ENCODE assay signal across 28 cellular contexts in the genomic region with DNA sequence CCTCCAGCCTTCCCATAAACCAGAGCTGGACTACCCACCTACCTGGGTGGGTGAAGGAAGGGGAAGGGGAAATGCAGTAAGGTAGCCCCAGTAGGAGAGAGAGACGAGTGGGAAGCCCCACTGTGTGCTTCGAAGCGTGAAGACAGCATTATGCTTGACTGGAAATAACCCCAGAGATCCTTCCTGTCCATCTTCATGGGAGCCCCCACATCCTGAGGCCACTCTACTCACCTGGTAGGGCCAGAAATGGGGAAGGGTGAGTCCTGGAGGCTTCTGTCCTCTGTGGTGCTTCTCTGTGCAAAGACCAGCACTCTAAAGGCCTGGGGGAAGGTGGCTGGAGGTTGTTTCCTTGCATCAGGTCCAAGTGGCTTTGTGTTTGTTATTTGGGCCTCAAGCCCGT. TPM values are rescaled to one million over a fixed set of nuclear protein-coding genes. Genes with fewer than 3 reads are reported as not detected.
DNase-seq lines count a peak whose midpoint lies in the region; ATAC-seq, FAIRE-seq and TF ChIP-seq lines count a peak whose summit lies in the region.
"Had no signal": no experiment of that assay in that cellular context is flagged by ENCODE, and none has a peak within 500 bp of the region (broad histone marks: within the 10 kb centered on the region; RNA-seq: fewer than 3 reads in every experiment).

No MANE protein-coding gene starts in this region.

- H3K36me3 Mint-ChIP-seq in T-helper 1 cell treated with Interleukin-12 subunit alpha and Interleukin-12 subunit beta and Interleukin-4 antibody, amounts not matched to agents 30 μg/mL and 1 μg/mL, for 36 hours (ENCODE audit: low read depth) = peaks cover 45% of the 10 kb centered on the region
- H3K36me3 Mint-ChIP-seq in T-helper 17 cell (ENCODE audit: low read depth) = no peaks in the 10 kb centered on the region
- peaks cover 3 to 23% (median 11%) of the 10 kb centered on the region in 3 donors for H3K36me3 Mint-ChIP-seq in immature natural killer cell

- H3K4me1 ChIP-seq in pancreas = peaks cover 31 to 33% (median 31%) of the 10 kb centered on the region in 3 donors
- H3K4me1 ChIP-seq: prostate gland had no signal

- no peaks in the 10 kb centered on the region for H3K27me3 Mint-ChIP-seq in T-helper 1 cell treated with Interleukin-12 subunit alpha and Interleukin-12 subunit beta and Interleukin-4 antibody, amounts not matched to agents 30 μg/mL and 1 μg/mL, for 36 hours (ENCODE audit: low read depth)
- H3K27me3 Mint-ChIP-seq in T-helper 17 cell = no peaks in the 10 kb centered on the region
- peaks cover 0 to 1% (median 0%) of the 10 kb centered on the region in 3 donors for H3K27me3 Mint-ChIP-seq in immature natural killer cell (ENCODE audit: low read depth in 3 of 3)

- intact Hi-C loops in pancreas (cut with DNase I) = no loop called here

- H3K9me3 Mint-ChIP-seq in T-helper 1 cell treated with Interleukin-12 subunit alpha and Interleukin-12 subunit beta and Interleukin-4 antibody, amounts not matched to agents 30 μg/mL and 1 μg/mL, for 36 hours = no peaks in the 10 kb centered on the region
- H3K9me3 Mint-ChIP-seq in immature natural killer cell = no peaks in the 10 kb centered on the region
- H3K9me3 Mint-ChIP-seq: activated T-helper 1 cell treated with anti-CD3 and anti-CD28 coated beads, Interleukin-12 subunit alpha, Interleukin-12 subunit beta, Interleukin-2, Interleukin-4 antibody, amounts not matched to agents 30 ng/mL and 10 ng/mL and 1 ng/mL, durations not matched to agents 14 hours and 24 hours and 36 hours; GM23338; HFFc6 had no signal

- H3K27me3 ChIP-seq in pancreas = no peaks in the 10 kb centered on the region
- H3K27me3 ChIP-seq: dorsolateral prefrontal cortex, sigmoid colon, vagina had no signal

- no peaks in the 10 kb centered on the region for H3K36me3 ChIP-seq in pancreas
- H3K36me3 ChIP-seq: prostate gland, thoracic aorta, vagina had no signal

- DNase-seq in T-helper 1 cell = no peak
- DNase-seq in GM12891 (ENCODE audit: insufficient read length, low spot score) = no peak
- DNase-seq in T-helper 17 cell = no peak
- DNase-seq in pancreas = no peak
- no peak for DNase-seq in RWPE1 (ENCODE audit: low spot score)
- no peak for DNase-seq in immature natural killer cell
- no peak for DNase-seq in activated CD8-positive, alpha-beta memory T cell treated with anti-CD3 and anti-CD28 coated beads for 24 hours
- DNase-seq: activated CD4-positive, alpha-beta T cell treated with anti-CD3 and anti-CD28 coated beads for 48 hours; dorsolateral prefrontal cortex; HFFc6; Karpas-422; mesenchymal stem cell; NCI-H1436 treated with DMSO at 0.1 percent for 48 hours; NCI-H2107; NCI-H774; sigmoid colon; stimulated activated CD4-positive, alpha-beta T cell treated with anti-CD3 and anti-CD28 coated beads, Interleukin-4, amount 100 ng/mL, for 4 hours; stimulated activated naive CD4-positive, alpha-beta T cell treated with Interleukin-2 at 50 U/mL for 16 hours had no signal

- H3K4me3 ChIP-seq in pancreas = no peak overlapping the region
- H3K4me3 ChIP-seq: dorsolateral prefrontal cortex, GM23338, prostate gland, sigmoid colon, thoracic aorta, vagina had no signal

- H3K27ac ChIP-seq in pancreas = peak overlapping the region; percentile 24 to 92 (median 74)
- H3K27ac ChIP-seq in RWPE1 = no peak overlapping the region
- H3K27ac ChIP-seq: 22Rv1, dorsolateral prefrontal cortex, prostate gland, sigmoid colon, vagina, VCaP had no signal

- H3K4me3 Mint-ChIP-seq in T-helper 1 cell treated with Interleukin-12 subunit alpha and Interleukin-12 subunit beta and Interleukin-4 antibody, amounts not matched to agents 30 μg/mL and 1 μg/mL, for 36 hours = no peak overlapping the region
- H3K4me3 Mint-ChIP-seq in T-helper 17 cell (no peak overlapping the region), immature natural killer cell (no peak overlapping the region)
- H3K4me3 Mint-ChIP-seq: activated T-helper 1 cell treated with anti-CD3 and anti-CD28 coated beads, Interleukin-12 subunit alpha, Interleukin-12 subunit beta, Interleukin-2, Interleukin-4 antibody, amounts not matched to agents 30 ng/mL and 10 ng/mL and 1 ng/mL, durations not matched to agents 14 hours and 24 hours and 36 hours; GM23338; HFFc6 had no signal

- H3K9me3 ChIP-seq in T-helper 17 cell (ENCODE audit: control insufficient read depth, low read length, poor library complexity, severe bottlenecking) = no peaks in the 10 kb centered on the region
- H3K9me3 ChIP-seq in pancreas = no peaks in the 10 kb centered on the region
- H3K9me3 ChIP-seq: prostate gland, sigmoid colon, thoracic aorta, vagina had no signal

- CTCF ChIA-PET in RWPE1 (lab: Yijun Ruan, JAX) = interaction anchor here (0.6 to 2.6 kb wide), 3 partner anchors 14 to 115 kb away, joined by 3 to 8 read pairs (median 5); no protein-coding TSS in a partner anchor

- 89 to 94% methylated on average over 4 of the region's 4 CpGs for WGBS in pancreas, 2 donors

- FAIRE-seq in GM12891 (lab: Jason Lieb, UNC) = no peak
- no peak for FAIRE-seq in pancreas (lab: Jason Lieb, UNC)
- FAIRE-seq: endothelial cell of umbilical vein had no signal

- ATAC-seq in T-helper 17 cell (no peak), pancreas (no peak)
- ATAC-seq: GM23338, left lobe of liver had no signal

- TF ChIP-seq CTCF in pancreas (IDR thresholded peaks at IDR 0.05) = no peak
- no peak for TF ChIP-seq CTCF in RWPE1 (conservative IDR thresholded peaks at IDR 0.05; ENCODE audit: low read depth)

- H3K27ac Mint-ChIP-seq in T-helper 1 cell treated with Interleukin-12 subunit alpha and Interleukin-12 subunit beta and Interleukin-4 antibody, amounts not matched to agents 30 μg/mL and 1 μg/mL, for 36 hours = peak overlapping the region; percentile 59
- H3K27ac Mint-ChIP-seq in T-helper 17 cell = peak overlapping the region; percentile 84
- H3K27ac Mint-ChIP-seq in immature natural killer cell = no peak overlapping the region
- H3K27ac Mint-ChIP-seq: HFFc6 had no signal

- POLR2A ChIA-PET in RWPE1 (lab: Yijun Ruan, JAX; ENCODE audit: low non-redundant PET) = interaction anchor here (0.9 kb wide), 1 partner anchor 10 kb away, joined by 6 read pairs; a partner anchor contains a TSS

- peaks cover 19% of the 10 kb centered on the region for H3K4me1 Mint-ChIP-seq in T-helper 1 cell treated with Interleukin-12 subunit alpha and Interleukin-12 subunit beta and Interleukin-4 antibody, amounts not matched to agents 30 μg/mL and 1 μg/mL, for 36 hours (ENCODE audit: low read depth)
- H3K4me1 Mint-ChIP-seq in T-helper 17 cell (peaks cover 14% of the 10 kb centered on the region), immature natural killer cell (no peaks in the 10 kb centered on the region)

- no peak for TF ChIP-seq POLR2A in GM12891 (IDR thresholded peaks at IDR 0.05; ENCODE audit: low read depth, low read length)

TF ChIP-seq in GM12891, 5 proteins besides CTCF, POLR2A, EP300 and RAD21:
- TF ChIP-seq PAX5 (IDR thresholded peaks at IDR 0.05; ENCODE audit: insufficient read depth, low read length, severe bottlenecking) (no peak), SPI1 (IDR thresholded peaks at IDR 0.05; ENCODE audit: low read depth, low read length) (peak; percentile 16; the same call in 1 of the 2 replicates), POU2F2 (IDR thresholded peaks at IDR 0.05; ENCODE audit: low read depth, low read length) (no peak), POLR2AphosphoS5 (IDR thresholded peaks at IDR 0.05; ENCODE audit: low read depth, low read length) (no peak), TAF1 (IDR thresholded peaks at IDR 0.05; ENCODE audit: low read depth, low read length) (no peak)

RNA-seq across cellular contexts. Expression of a gene that starts 10.0 kb away (rescaled TPM):
- 51.8 TPM for polyA plus RNA-seq in GM12891 (2012; ENCODE audit: low read depth, missing spikeins)
- total RNA-seq in T-helper 17 cell (100 to 1,000 TPM; 177 to 188 TPM), pancreas (10 to 100 TPM in 4 of 6 donors, 1 to 10 TPM in 2; 8.2 to 17.8 (median 12.5) TPM)
- polyA plus RNA-seq in pancreas (10 to 100 TPM in 1 of 2 donors, 1 to 10 TPM in 1; 6.7 to 22.3 TPM), immature natural killer cell (100 to 1,000 TPM; 218 to 459 (median 310) TPM)

RNA-seq across cellular contexts. Expression of a gene that starts 27.1 kb away (rescaled TPM):
- 12.4 TPM for polyA plus RNA-seq in GM12891 (2012; ENCODE audit: low read depth, missing spikeins)
- 10 to 100 TPM; 48.5 to 72.5 TPM for total RNA-seq in T-helper 17 cell
- total RNA-seq in pancreas = 1 to 10 TPM; 1.8 to 9.9 (median 3.1) TPM
- polyA plus RNA-seq in pancreas = 1 to 10 TPM; 3.4 to 6.4 TPM
- polyA plus RNA-seq in immature natural killer cell = 10 to 100 TPM; 21.1 to 29.7 (median 28.3) TPM

Comparison
In these comparisons a context has a peak if more than half of its experiments do, and no peak if none do; other contexts are left out.
1. H3K27ac Mint-ChIP-seq: peak in T-helper 1 cell treated with Interleukin-12 subunit alpha and Interleukin-12 subunit beta and Interleukin-4 antibody, amounts not matched to agents 30 μg/mL and 1 μg/mL, for 36 hours (single experiment) and T-helper 17 cell (single experiment); none in immature natural killer cell (0 of 6).
2. RNA of a gene that starts 10.0 kb away (total RNA-seq): 177 to 188 TPM in T-helper 17 cell; 8.2 to 17.8 TPM in pancreas; every median in the first group is over 4 times any median in the second.
3. RNA of a gene that starts 27.1 kb away (total RNA-seq): 48.5 to 72.5 TPM in T-helper 17 cell; 1.8 to 9.9 TPM in pancreas; every median in the first group is over 4 times any median in the second.